ENCODE assay signal across 10 cellular contexts in genomic region chr16:27325736-27326135, GRCh38. TPM values are rescaled to one million over a fixed set of nuclear protein-coding genes. Genes with fewer than 3 reads are reported as not detected.
DNase-seq lines count a peak whose midpoint lies in the region; ATAC-seq and TF ChIP-seq lines count a peak whose summit lies in the region.
"Had no signal": no experiment of that assay in that cellular context is flagged by ENCODE, and none has a peak within 500 bp of the region (broad histone marks: within the 10 kb centered on the region; RNA-seq: fewer than 3 reads in every experiment).

No MANE protein-coding gene starts in this region.

- H3K9ac ChIP-seq in HCT116 (ENCODE audit: low read length): no peak overlapping the region

- ATAC-seq in HCT116 (no peak), right cardiac atrium (no peak), HG02759 (IDR thresholded peaks at IDR 0.05; ENCODE audit: unreplicated experiment) (no peak), HG02973 (IDR thresholded peaks at IDR 0.05; ENCODE audit: unreplicated experiment) (no peak), left colon (no peak)
- ATAC-seq in stimulated activated naive B cell treated with anti-CD40 and anti-IgM and Interleukin-4, amounts not matched to agents 10 μg/mL and 1 μg/mL and 100 μg/mL, for 72 hours (replicated peaks): no peak

- H3K4me1 ChIP-seq in HCT116 (ENCODE audit: control insufficient read depth in 1 of 2, insufficient read depth in 2 of 2, low read length in 2 of 2) (peaks cover 12 to 62% of the 10 kb centered on the region in 2 experiments), right cardiac atrium (ENCODE audit: control insufficient read depth, insufficient read depth, low read length) (peaks cover 12% of the 10 kb centered on the region)

- H3K9me3 ChIP-seq in HCT116 (ENCODE audit: control insufficient read depth in 1 of 2, insufficient read depth in 1 of 2, low read depth in 1 of 2, low read length in 2 of 2) (no peaks in the 10 kb centered on the region), right cardiac atrium (ENCODE audit: control insufficient read depth, low read length) (no peaks in the 10 kb centered on the region)
- H3K9me3 ChIP-seq: SJSA1 had no signal

- DNase-seq in HCT116 (ENCODE audit: low read depth, low spot score) (no peak), right cardiac atrium (no peak), head of caudate nucleus (no peak), left colon (no peak)
- no peak for DNase-seq in activated T-helper 1 cell treated with anti-CD3 and anti-CD28 coated beads, Interleukin-12 subunit alpha, Interleukin-12 subunit beta, Interleukin-2, Interleukin-4 antibody, amounts not matched to agents 30 ng/mL and 10 ng/mL and 1 ng/mL, durations not matched to agents 14 hours and 24 hours and 36 hours (ENCODE audit: low spot score)
- DNase-seq in stimulated activated naive B cell treated with anti-CD40 and anti-IgM and Interleukin-4, amounts not matched to agents 10 μg/mL and 1 μg/mL and 100 μg/mL, for 72 hours: no peak
- DNase-seq: NCI-H146 had no signal

- H3K27me3 ChIP-seq in HCT116 (ENCODE audit: insufficient read depth, low read length) (no peaks in the 10 kb centered on the region), right cardiac atrium (ENCODE audit: control insufficient read depth, insufficient read depth) (no peaks in the 10 kb centered on the region)
- H3K27me3 ChIP-seq: SJSA1 had no signal

- WGBS in right cardiac atrium: 84% methylated on average over 8 of the region's 8 CpGs

- RAD21 ChIA-PET in HCT116 (lab: Charles Lee; ENCODE audit: low non-redundant PET in 1 of 2, low total read pairs in 2 of 2, uncharacterized antibody in 2 of 2, unreplicated experiment in 2 of 2): no interaction called here

- peaks cover 65% of the 10 kb centered on the region for H3K79me2 ChIP-seq in HCT116 (ENCODE audit: insufficient read depth, low read length)

- intact Hi-C loops in HCT116 (cut with micrococcal nuclease): no loop called here
- intact Hi-C loops in activated T-helper 1 cell treated with anti-CD3 and anti-CD28 coated beads, Interleukin-12 subunit alpha, Interleukin-12 subunit beta, Interleukin-2, Interleukin-4 antibody, amounts not matched to agents 30 ng/mL and 10 ng/mL and 1 ng/mL, durations not matched to agents 14 hours and 24 hours and 36 hours (cut with micrococcal nuclease): loop anchor here (10.0 kb wide), 1 partner anchor 409 kb away; no protein-coding TSS in a partner anchor
- intact Hi-C loops in right cardiac atrium (cut with DNase I): no loop called here
- intact Hi-C loops in head of caudate nucleus (cut with DNase I): no loop called here
- intact Hi-C loops in left colon (cut with DNase I, micrococcal nuclease): no loop called here

- no peak overlapping the region for H3K4me3 ChIP-seq in HCT116 (replicated peaks in 1 of 2; ENCODE audit: low read depth in 1 of 2, low read length in 2 of 2)
- H3K4me3 ChIP-seq in right cardiac atrium (ENCODE audit: low read length): no peak overlapping the region
- H3K4me3 ChIP-seq: SJSA1 had no signal

- BruUV-seq in HCT116 (replicated peaks; lab: Mats Ljungman, UMichigan): no TSS peak

- H3K27ac Mint-ChIP-seq in activated T-helper 1 cell treated with anti-CD3 and anti-CD28 coated beads, Interleukin-12 subunit alpha, Interleukin-12 subunit beta, Interleukin-2, Interleukin-4 antibody, amounts not matched to agents 30 ng/mL and 10 ng/mL and 1 ng/mL, durations not matched to agents 14 hours and 24 hours and 36 hours: peak overlapping the region; percentile 90
- H3K27ac Mint-ChIP-seq in stimulated activated naive B cell treated with anti-CD40 and anti-IgM and Interleukin-4, amounts not matched to agents 10 μg/mL and 1 μg/mL and 100 μg/mL, for 72 hours: peak overlapping the region; percentile 88

- H3K27ac ChIP-seq in HCT116 (ENCODE audit: low read depth, low read length) (no peak overlapping the region), right cardiac atrium (ENCODE audit: low read length) (peak overlapping the region; percentile 66)
- H3K27ac ChIP-seq: SJSA1 had no signal

- no peaks in the 10 kb centered on the region for H3K9me3 Mint-ChIP-seq in activated T-helper 1 cell treated with anti-CD3 and anti-CD28 coated beads, Interleukin-12 subunit alpha, Interleukin-12 subunit beta, Interleukin-2, Interleukin-4 antibody, amounts not matched to agents 30 ng/mL and 10 ng/mL and 1 ng/mL, durations not matched to agents 14 hours and 24 hours and 36 hours
- peaks cover 0 to 5% of the 10 kb centered on the region in 2 donors for H3K9me3 Mint-ChIP-seq in stimulated activated naive B cell treated with anti-CD40 and anti-IgM and Interleukin-4, amounts not matched to agents 10 μg/mL and 1 μg/mL and 100 μg/mL, for 72 hours

- H3K36me3 ChIP-seq in HCT116 (ENCODE audit: control insufficient read depth in 1 of 2, insufficient read depth in 2 of 2, low read length in 2 of 2): no peaks in the 10 kb centered on the region
- H3K36me3 ChIP-seq: SJSA1 had no signal

- H3K9me2 ChIP-seq in HCT116 (ENCODE audit: insufficient read depth): no peaks in the 10 kb centered on the region

- no peaks in the 10 kb centered on the region for H3K27me3 Mint-ChIP-seq in activated T-helper 1 cell treated with anti-CD3 and anti-CD28 coated beads, Interleukin-12 subunit alpha, Interleukin-12 subunit beta, Interleukin-2, Interleukin-4 antibody, amounts not matched to agents 30 ng/mL and 10 ng/mL and 1 ng/mL, durations not matched to agents 14 hours and 24 hours and 36 hours (ENCODE audit: insufficient read depth)
- no peaks in the 10 kb centered on the region for H3K27me3 Mint-ChIP-seq in stimulated activated naive B cell treated with anti-CD40 and anti-IgM and Interleukin-4, amounts not matched to agents 10 μg/mL and 1 μg/mL and 100 μg/mL, for 72 hours

- H3K36me3 Mint-ChIP-seq in activated T-helper 1 cell treated with anti-CD3 and anti-CD28 coated beads, Interleukin-12 subunit alpha, Interleukin-12 subunit beta, Interleukin-2, Interleukin-4 antibody, amounts not matched to agents 30 ng/mL and 10 ng/mL and 1 ng/mL, durations not matched to agents 14 hours and 24 hours and 36 hours (ENCODE audit: low read depth): peaks cover 59% of the 10 kb centered on the region
- H3K36me3 Mint-ChIP-seq in stimulated activated naive B cell treated with anti-CD40 and anti-IgM and Interleukin-4, amounts not matched to agents 10 μg/mL and 1 μg/mL and 100 μg/mL, for 72 hours: peaks cover 78 to 86% of the 10 kb centered on the region in 2 donors

- no peak overlapping the region for H2AFZ ChIP-seq in HCT116 (ENCODE audit: low read depth, low read length, poor library complexity, severe bottlenecking)

- no peaks in the 10 kb centered on the region for H4K20me1 ChIP-seq in HCT116 (ENCODE audit: insufficient read depth)

- POLR2A ChIA-PET in HCT116 (lab: Charles Lee): no interaction called here

- H3K4me1 Mint-ChIP-seq in activated T-helper 1 cell treated with anti-CD3 and anti-CD28 coated beads, Interleukin-12 subunit alpha, Interleukin-12 subunit beta, Interleukin-2, Interleukin-4 antibody, amounts not matched to agents 30 ng/mL and 10 ng/mL and 1 ng/mL, durations not matched to agents 14 hours and 24 hours and 36 hours (ENCODE audit: low read depth): peaks cover 77% of the 10 kb centered on the region
- peaks cover 58 to 95% of the 10 kb centered on the region in 2 donors for H3K4me1 Mint-ChIP-seq in stimulated activated naive B cell treated with anti-CD40 and anti-IgM and Interleukin-4, amounts not matched to agents 10 μg/mL and 1 μg/mL and 100 μg/mL, for 72 hours

- TF ChIP-seq POLR2A in HCT116 (IDR thresholded peaks at IDR 0.05; ENCODE audit: borderline replicate concordance, extremely low read depth, insufficient read depth, insufficient read length): no peak

- peak overlapping the region; percentile 15 for H3K4me3 Mint-ChIP-seq in activated T-helper 1 cell treated with anti-CD3 and anti-CD28 coated beads, Interleukin-12 subunit alpha, Interleukin-12 subunit beta, Interleukin-2, Interleukin-4 antibody, amounts not matched to agents 30 ng/mL and 10 ng/mL and 1 ng/mL, durations not matched to agents 14 hours and 24 hours and 36 hours
- peak overlapping the region; percentile 51 to 60 for H3K4me3 Mint-ChIP-seq in stimulated activated naive B cell treated with anti-CD40 and anti-IgM and Interleukin-4, amounts not matched to agents 10 μg/mL and 1 μg/mL and 100 μg/mL, for 72 hours

- TF ChIP-seq RAD21 in HCT116 (IDR thresholded peaks at IDR 0.05; ENCODE audit: low read depth): no peak

- no peak for TF ChIP-seq CTCF in HCT116 (IDR thresholded peaks at IDR 0.05 in 2 of 3, conservative IDR thresholded peaks at IDR 0.05 in 1 of 3; ENCODE audit: borderline replicate concordance in 1 of 3, insufficient read depth in 1 of 3, low read depth in 2 of 3, low read length in 2 of 3)

- peak overlapping the region; percentile 47; the same call in 1 of the 2 replicates for H3K4me2 ChIP-seq in HCT116 (ENCODE audit: low read length)

- CTCF ChIA-PET in HCT116 (lab: Charles Lee): no interaction called here

TF ChIP-seq in HCT116, 20 proteins besides CTCF, POLR2A, EP300 and RAD21 (continues in another document):
- TF ChIP-seq SRF (IDR thresholded peaks at IDR 0.05; ENCODE audit: low read depth): no peak
- no peak for TF ChIP-seq CEBPB (IDR thresholded peaks at IDR 0.05; ENCODE audit: low read depth)
- no peak for TF ChIP-seq SP1 (IDR thresholded peaks at IDR 0.05; ENCODE audit: low read depth)
- TF ChIP-seq ZNF274 (IDR thresholded peaks at IDR 0.05; ENCODE audit: low read depth, low read length): no peak
- no peak for TF ChIP-seq JUND (IDR thresholded peaks at IDR 0.05)
- TF ChIP-seq EZH2 (IDR thresholded peaks at IDR 0.05): no peak

RNA-seq across cellular contexts. Expression of gene IL4R, which starts 12.0 kb away (rescaled TPM):
- total RNA-seq in HCT116 (2021; ENCODE audit: unreplicated experiment): 29.6 TPM
- polyA plus RNA-seq in HCT116 (2012): 26.0 and 29.4 TPM in 2 replicates
- 288 and 320 TPM in 2 replicates for total RNA-seq in activated T-helper 1 cell treated with anti-CD3 and anti-CD28 coated beads, Interleukin-12 subunit alpha, Interleukin-12 subunit beta, Interleukin-2, Interleukin-4 antibody, amounts not matched to agents 30 ng/mL and 10 ng/mL and 1 ng/mL, durations not matched to agents 14 hours and 24 hours and 36 hours
- total RNA-seq in right cardiac atrium: 10 to 100 TPM; 19.9 to 51.0 (median 25.7) TPM
- 12.3 TPM for polyA plus RNA-seq in right cardiac atrium
- total RNA-seq in left colon: 100 to 1,000 TPM; 118 to 140 TPM

RNA-seq across cellular contexts. Expression of gene NSMCE1, which starts 57.2 kb away (rescaled TPM):
- total RNA-seq in HCT116 (2021; ENCODE audit: unreplicated experiment): 85.6 TPM
- 161 and 187 TPM in 2 replicates for polyA plus RNA-seq in HCT116 (2012)
- total RNA-seq in activated T-helper 1 cell treated with anti-CD3 and anti-CD28 coated beads, Interleukin-12 subunit alpha, Interleukin-12 subunit beta, Interleukin-2, Interleukin-4 antibody, amounts not matched to agents 30 ng/mL and 10 ng/mL and 1 ng/mL, durations not matched to agents 14 hours and 24 hours and 36 hours: 128 and 134 TPM in 2 replicates
- total RNA-seq in right cardiac atrium: 10 to 100 TPM; 27.3 to 36.8 (median 29.3) TPM
- polyA plus RNA-seq in right cardiac atrium: 40.1 TPM
- total RNA-seq in left colon: 10 to 100 TPM; 44.4 to 44.7 TPM
